11 cellular contexts compared by ENCODE assay signal in the genomic region with DNA sequence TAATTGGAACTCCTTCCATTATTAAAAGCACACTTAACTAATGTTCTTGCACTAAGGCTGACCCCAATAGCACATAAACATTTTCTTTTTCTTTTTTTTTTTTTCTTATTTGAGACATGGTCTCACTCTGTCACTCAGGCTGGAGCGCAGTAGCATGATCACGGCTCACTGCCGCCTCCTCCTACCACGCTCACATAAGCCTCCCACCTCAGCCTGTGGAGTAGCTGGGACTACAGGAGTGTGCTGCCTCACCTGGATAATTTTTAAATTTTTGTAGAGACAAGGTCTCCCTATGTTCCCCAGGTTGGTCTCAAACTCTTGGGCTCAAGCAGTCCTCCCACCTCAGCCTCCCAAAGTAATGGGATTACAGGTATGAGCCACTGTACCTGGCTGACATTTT. TPM values are rescaled to one million over a fixed set of nuclear protein-coding genes. Genes with fewer than 3 reads are reported as not detected.
DNase-seq lines count a peak whose midpoint lies in the region; ATAC-seq, FAIRE-seq and TF ChIP-seq lines count a peak whose summit lies in the region.
"Had no signal": no experiment of that assay in that cellular context is flagged by ENCODE, and none has a peak within 500 bp of the region (broad histone marks: within the 10 kb centered on the region; RNA-seq: fewer than 3 reads in every experiment).

No MANE protein-coding gene starts in this region.

- H4K8ac ChIP-seq in H1 (ENCODE audit: extremely low read depth, insufficient read depth, low read length) (no peak overlapping the region), neuronal stem cell (ENCODE audit: low read depth, low read length) (no peak overlapping the region)

- H3K18ac ChIP-seq in H1 (ENCODE audit: extremely low read depth, low read length), result no peak overlapping the region
- no peak overlapping the region for H3K18ac ChIP-seq in neuronal stem cell (ENCODE audit: low read length)

- TF ChIP-seq CTCF in MM.1S (IDR thresholded peaks at IDR 0.05; ENCODE audit: low read length), result no peak
- TF ChIP-seq CTCF in H1 (IDR thresholded peaks at IDR 0.05; ENCODE audit: control extremely low read depth in 1 of 3, insufficient read depth in 1 of 3, low read depth in 1 of 3, low read length in 3 of 3), result no peak
- no peak for TF ChIP-seq CTCF in omental fat pad (IDR thresholded peaks at IDR 0.05)

- H2AFZ ChIP-seq in MM.1S (ENCODE audit: low read length) (no peak overlapping the region), H1 (ENCODE audit: low read length) (no peak overlapping the region), neuronal stem cell (ENCODE audit: low read length) (peak overlapping the region; percentile 97)

- no peaks in the 10 kb centered on the region for H3K36me3 ChIP-seq in CD8-positive, alpha-beta memory T cell (ENCODE audit: insufficient read depth, low read length)
- H3K36me3 ChIP-seq in MM.1S (replicated peaks; ENCODE audit: insufficient read depth, low read length) (no peaks in the 10 kb centered on the region), H1 (ENCODE audit: control insufficient read depth in 2 of 4, insufficient read depth in 4 of 4, low read length in 3 of 4) (no peaks in the 10 kb centered on the region), neuronal stem cell (replicated peaks in 1 of 2; ENCODE audit: control insufficient read depth in 2 of 2, insufficient read depth in 2 of 2, low read length in 2 of 2) (no peaks in the 10 kb centered on the region)

- peak overlapping the region; percentile 89 for H3K4me2 ChIP-seq in MM.1S (ENCODE audit: low read depth, low read length)
- H3K4me2 ChIP-seq in H1 (ENCODE audit: insufficient read depth in 1 of 2, low read depth in 2 of 2, low read length in 2 of 2), result peak overlapping the region; percentile 77 to 92; a peak in 2 of 4 replicates
- H3K4me2 ChIP-seq in neuronal stem cell (ENCODE audit: insufficient read depth, low read length, poor library complexity, severe bottlenecking), result no peak overlapping the region

- H3F3A ChIP-seq in MM.1S (ENCODE audit: insufficient read depth, low read length), result peaks cover 39% of the 10 kb centered on the region

- H3K36me3 Mint-ChIP-seq in CD8-positive, alpha-beta memory T cell, result peaks cover 0 to 20% (median 1%) of the 10 kb centered on the region in 3 donors
- H3K36me3 Mint-ChIP-seq: mesothelial cell of epicardium had no signal

- no peaks in the 10 kb centered on the region for H3K9me3 Mint-ChIP-seq in CD8-positive, alpha-beta memory T cell
- H3K9me3 Mint-ChIP-seq: mesothelial cell of epicardium had no signal

- ATAC-seq in omental fat pad (ENCODE audit: low FRiP score) (no peak), GM21515 (IDR thresholded peaks at IDR 0.05; ENCODE audit: unreplicated experiment) (no peak)

- H2AK5ac ChIP-seq in H1 (ENCODE audit: low read depth, low read length) (no peak overlapping the region), neuronal stem cell (ENCODE audit: low read depth, low read length) (no peak overlapping the region)

- no peak overlapping the region for H3K14ac ChIP-seq in H1 (ENCODE audit: insufficient read length)
- H3K14ac ChIP-seq in neuronal stem cell (ENCODE audit: low read length), result no peak overlapping the region

- CTCF ChIA-PET in CD8-positive, alpha-beta memory T cell (lab: Charles Lee), result interaction anchor here (2.8 kb wide), 1 partner anchor 48 kb away, joined by 15 read pairs; no protein-coding TSS in a partner anchor
- CTCF ChIA-PET in H1 (lab: Charles Lee; ENCODE audit: partially characterized antibody), result interaction anchor here (0.8 to 3.1 kb wide), 8 partner anchors 8 to 71 kb away, joined by 3 to 10 read pairs (median 4); no protein-coding TSS in a partner anchor

- H3K9me3 ChIP-seq in CD8-positive, alpha-beta memory T cell (ENCODE audit: low read length), result no peaks in the 10 kb centered on the region
- H3K9me3 ChIP-seq in MM.1S (replicated peaks; ENCODE audit: insufficient read depth, low read length) (no peaks in the 10 kb centered on the region), H1 (ENCODE audit: insufficient read depth in 2 of 2, low read depth in 1 of 2, low read length in 1 of 2) (no peaks in the 10 kb centered on the region), neuronal stem cell (replicated peaks in 1 of 2; ENCODE audit: control insufficient read depth in 2 of 2, insufficient read depth in 1 of 2, low read depth in 1 of 2, low read length in 2 of 2) (no peaks in the 10 kb centered on the region)

- no peaks in the 10 kb centered on the region for H4K20me1 ChIP-seq in MM.1S (ENCODE audit: insufficient read depth, low read length)
- peaks cover 0 to 4% of the 10 kb centered on the region in 2 experiments for H4K20me1 ChIP-seq in H1 (replicated peaks in 1 of 2; ENCODE audit: control insufficient read depth in 1 of 2, insufficient read depth in 2 of 2, low read length in 2 of 2)

- no peak overlapping the region for H4K5ac ChIP-seq in H1 (ENCODE audit: insufficient read length, low read depth, low read length)

- peak overlapping the region in 6 of 7 donors; percentile 55 to 95 (median 88) for H3K4me3 Mint-ChIP-seq in CD8-positive, alpha-beta memory T cell

- H3K27ac ChIP-seq in CD8-positive, alpha-beta memory T cell (ENCODE audit: low read depth, low read length), result no peak overlapping the region
- no peak overlapping the region for H3K27ac ChIP-seq in MM.1S (ENCODE audit: low read length)
- no peak overlapping the region for H3K27ac ChIP-seq in H1 (ENCODE audit: low read depth, low read length)
- H3K27ac ChIP-seq in neuronal stem cell (replicated peaks; ENCODE audit: low read length), result no peak overlapping the region

- H3K9ac ChIP-seq in MM.1S (ENCODE audit: low read length) (peak overlapping the region; percentile 50; the same call in 1 of the 2 replicates), H1 (replicated peaks in 1 of 4; ENCODE audit: extremely low read depth in 1 of 4, low read depth in 3 of 4, low read length in 3 of 4) (no peak overlapping the region), neuronal stem cell (ENCODE audit: low read depth, low read length, poor library complexity) (no peak overlapping the region)

- H4K91ac ChIP-seq in H1 (replicated peaks; ENCODE audit: insufficient read length, low read length), result no peak overlapping the region
- no peak overlapping the region for H4K91ac ChIP-seq in neuronal stem cell (ENCODE audit: low read depth, low read length, poor library complexity)

- H3K79me1 ChIP-seq in H1 (ENCODE audit: low read depth, low read length) (peaks cover 5% of the 10 kb centered on the region; the same call in 1 of the 2 replicates), neuronal stem cell (ENCODE audit: low read depth, low read length) (peaks cover 1% of the 10 kb centered on the region)

- no peak overlapping the region for H2BK5ac ChIP-seq in H1 (ENCODE audit: low read depth, low read length)
- H2BK5ac ChIP-seq in neuronal stem cell (ENCODE audit: low read length), result no peak overlapping the region

- H3K4ac ChIP-seq in H1 (replicated peaks; ENCODE audit: insufficient read length, low read depth, low read length) (no peak overlapping the region), neuronal stem cell (ENCODE audit: low read length) (no peak overlapping the region)

- H2BK15ac ChIP-seq in H1 (ENCODE audit: low read length), result 0 out of 2 replicates have a peak overlapping the region, but pooled peaks have one; percentile 37
- no peak overlapping the region for H2BK15ac ChIP-seq in neuronal stem cell (ENCODE audit: low read length)

- H3K4me3 ChIP-seq in CD8-positive, alpha-beta memory T cell (ENCODE audit: low read length), result no peak overlapping the region
- H3K4me3 ChIP-seq in MM.1S (ENCODE audit: low read length) (0 out of 2 replicates have a peak overlapping the region, but pooled peaks have one; percentile 72), H1 (ENCODE audit: extremely low read depth in 1 of 4, insufficient read depth in 2 of 4, low read depth in 3 of 4, low read length in 4 of 4) (peak overlapping the region in 1 of 4 experiments; percentile 98; a peak in 3 of 8 replicates), neuronal stem cell (ENCODE audit: low read length in 2 of 2) (no peak overlapping the region)

- H3K27ac Mint-ChIP-seq in CD8-positive, alpha-beta memory T cell, result peak overlapping the region in 3 of 8 donors; percentile 71 to 94 (median 79)

- no peak for FAIRE-seq in H1 (lab: Jason Lieb, UNC)

- peaks cover 0 to 2% of the 10 kb centered on the region in 2 donors for H3K27me3 Mint-ChIP-seq in CD8-positive, alpha-beta memory T cell

- TF ChIP-seq POLR2A in H1 (IDR thresholded peaks at IDR 0.05; ENCODE audit: control extremely low read depth in 1 of 2, low read depth in 2 of 2, low read length in 2 of 2), result no peak

- H3K27me3 ChIP-seq in CD8-positive, alpha-beta memory T cell (ENCODE audit: insufficient read depth, low read length, poor library complexity, severe bottlenecking), result no peaks in the 10 kb centered on the region
- no peaks in the 10 kb centered on the region for H3K27me3 ChIP-seq in MM.1S (replicated peaks; ENCODE audit: insufficient read depth, low read length)
- no peaks in the 10 kb centered on the region for H3K27me3 ChIP-seq in H1 (replicated peaks in 1 of 4; ENCODE audit: control insufficient read depth in 3 of 4, extremely low read depth in 1 of 4, insufficient read depth in 3 of 4, low read length in 3 of 4)
- H3K27me3 ChIP-seq in neuronal stem cell (ENCODE audit: control insufficient read depth in 3 of 3, insufficient read depth in 3 of 3, low read depth in 1 of 3, low read length in 3 of 3), result no peaks in the 10 kb centered on the region

- peaks cover 11% of the 10 kb centered on the region for H3K23me2 ChIP-seq in H1 (ENCODE audit: low read depth, low read length)

- H2BK120ac ChIP-seq in H1 (replicated peaks; ENCODE audit: low read depth, low read length) (no peak overlapping the region), neuronal stem cell (ENCODE audit: low read depth, low read length) (no peak overlapping the region)

- TF ChIP-seq RAD21 in H1 (IDR thresholded peaks at IDR 0.05 in 1 of 2, conservative IDR thresholded peaks at IDR 0.05 in 1 of 2; ENCODE audit: low read depth in 2 of 2, low read length in 2 of 2), result no peak

- H2BK12ac ChIP-seq in H1 (ENCODE audit: low read depth, low read length) (no peak overlapping the region), neuronal stem cell (ENCODE audit: low read length) (no peak overlapping the region)

- POLR2A ChIA-PET in CD8-positive, alpha-beta memory T cell (lab: Charles Lee), result interaction anchor here (0.7 to 1.2 kb wide), 3 partner anchors 21 to 156 kb away, joined by 4 to 10 read pairs (median 4); no protein-coding TSS in a partner anchor
- POLR2A ChIA-PET in H1 (lab: Charles Lee; ENCODE audit: partially characterized antibody), result interaction anchor here (0.8 to 1.5 kb wide), 4 partner anchors 8 to 28 kb away, joined by 3 to 5 read pairs (median 4); no protein-coding TSS in a partner anchor

- H3K79me2 ChIP-seq in MM.1S (ENCODE audit: low read length), result peaks cover 31% of the 10 kb centered on the region
- H3K79me2 ChIP-seq in H1 (ENCODE audit: control insufficient read depth in 1 of 2, insufficient read depth in 2 of 2, low read length in 2 of 2), result peaks cover 10 to 31% of the 10 kb centered on the region in 2 experiments; a peak in 3 of 4 replicates

- H3K4me1 ChIP-seq in CD8-positive, alpha-beta memory T cell (ENCODE audit: insufficient read depth, low read length), result peaks cover 43% of the 10 kb centered on the region
- H3K4me1 ChIP-seq in MM.1S (ENCODE audit: low read length) (peaks cover 31% of the 10 kb centered on the region), H1 (replicated peaks in 1 of 4; ENCODE audit: control insufficient read depth in 3 of 4, insufficient read depth in 4 of 4, low read length in 3 of 4) (peaks cover 5 to 14% (median 7%) of the 10 kb centered on the region in 4 experiments; a peak in 6 of 7 replicates), neuronal stem cell (ENCODE audit: control insufficient read depth in 2 of 2, insufficient read depth in 1 of 2, low read depth in 1 of 2, low read length in 2 of 2) (peaks cover 9 to 16% of the 10 kb centered on the region in 2 donors)

- no peak for TF ChIP-seq EP300 in H1 (IDR thresholded peaks at IDR 0.05; ENCODE audit: borderline replicate concordance in 1 of 2, low read depth in 2 of 2, low read length in 2 of 2)

- H3K23ac ChIP-seq in H1 (ENCODE audit: insufficient read length) (no peak overlapping the region), neuronal stem cell (ENCODE audit: low read depth, low read length, poor library complexity) (no peak overlapping the region)

- WGBS in H1 (ENCODE audit: extremely low coverage in 1 of 2, insufficient coverage in 1 of 2, insufficient read length in 1 of 2, insufficient replicate concordance in 2 of 2, low coverage in 1 of 2, low lambda C conversion rate in 2 of 2, missing lambda C conversion rate in 1 of 2), 2 experiments, result 94% methylated on average over 4 of the region's 4 CpGs; no CpG with 5 or more reads in 1 of the 2 experiments
- WGBS in neuronal stem cell (ENCODE audit: extremely low coverage in 2 of 2, insufficient read length in 2 of 2, insufficient replicate concordance in 1 of 2), 2 donors, result no CpG with 5 or more reads among the region's 4 CpGs

- no peak overlapping the region for H2BK20ac ChIP-seq in H1 (ENCODE audit: low read length)

- H3K56ac ChIP-seq in H1 (replicated peaks; ENCODE audit: insufficient read length, low read depth, low read length), result no peak overlapping the region

- peaks cover 55 to 66% (median 63%) of the 10 kb centered on the region in 3 donors for H3K4me1 Mint-ChIP-seq in CD8-positive, alpha-beta memory T cell

- DNase-seq in CD8-positive, alpha-beta memory T cell, result no peak
- DNase-seq in MM.1S (no peak), H1 (ENCODE audit: low read depth in 1 of 2, low spot score in 2 of 2) (no peak), neuronal stem cell (ENCODE audit: low spot score) (no peak), omental fat pad (ENCODE audit: low spot score) (no peak)
- DNase-seq in stimulated activated CD4-positive, alpha-beta T cell treated with anti-CD3 and anti-CD28 coated beads, Interleukin-15, amount 100 ng/mL, for 24 hours, result no peak
- DNase-seq: activated CD4-positive, CD25-positive, alpha-beta regulatory T cell; activated CD8-positive, alpha-beta memory T cell treated with anti-CD3 and anti-CD28 coated beads, Interleukin-2, amount 50 U/mL, for 4 hours; stimulated activated CD4-positive, alpha-beta T cell treated with anti-CD3 and anti-CD28 coated beads, Interleukin-2, amount 100 ng/mL, for 24 hours had no signal

- no peaks in the 10 kb centered on the region for H3K9me2 ChIP-seq in MM.1S (replicated peaks; ENCODE audit: insufficient read depth, low read length)

RNA-seq across cellular contexts. Expression of a gene that starts 1.2 kb away (rescaled TPM):
- total RNA-seq in CD8-positive, alpha-beta memory T cell, result 10 to 100 TPM; 11.5 to 11.9 TPM
- polyA plus RNA-seq in CD8-positive, alpha-beta memory T cell, result 27.7 TPM
- total RNA-seq in H1 (2021; fragmentation: NEBNext Ultra II Directional; extraction: Animal tissue kit (Norgen Biotek cat#: 25700)), result 36.5 and 39.6 TPM in 2 replicates
- 7.3 and 13.5 TPM in 2 replicates for polyA plus RNA-seq in H1 (2011; rRNA removed)
- polyA plus RNA-seq in H1 (2011; cell fraction: cytosol; rRNA removed), result 11.6 TPM
- 9.3 TPM for polyA plus RNA-seq in H1 (2011; cell fraction: nucleus; rRNA removed)
- 9.3 to 17.5 TPM (median 12.0 TPM) in 4 replicates for polyA plus RNA-seq in H1 (2012, experiment 1 of 2)
- polyA plus RNA-seq in H1 (2012, experiment 2 of 2), result 2.8 TPM
- polyA plus RNA-seq in H1 (2013, experiment 1 of 2), result 19.5 TPM
- 17.9 TPM for polyA plus RNA-seq in H1 (2013, experiment 2 of 2)
- 54.1 and 54.5 TPM in 2 replicates for polyA minus RNA-seq in H1 (2011; rRNA and poly(A)+ RNA removed)
- 27.1 TPM for polyA minus RNA-seq in H1 (2011; cell fraction: cytosol; rRNA and poly(A)+ RNA removed)
- 36.1 TPM for polyA minus RNA-seq in H1 (2011; cell fraction: nucleus; rRNA and poly(A)+ RNA removed)
- polyA plus RNA-seq in neuronal stem cell (2013, experiment 1 of 2), result 27.1 TPM
- 28.1 TPM for polyA plus RNA-seq in neuronal stem cell (2013, experiment 2 of 2)
- 10 to 100 TPM; 22.9 to 50.0 (median 31.0) TPM for total RNA-seq in omental fat pad

RNA-seq across cellular contexts. Expression of a gene that starts 51.4 kb away (rescaled TPM):
- 100 to 1,000 TPM; 440 to 450 TPM for total RNA-seq in CD8-positive, alpha-beta memory T cell
- polyA plus RNA-seq in CD8-positive, alpha-beta memory T cell, result 164 TPM
- 386 and 401 TPM in 2 replicates for total RNA-seq in H1 (2021; fragmentation: NEBNext Ultra II Directional; extraction: Animal tissue kit (Norgen Biotek cat#: 25700))
- polyA plus RNA-seq in H1 (2011; rRNA removed), result 419 and 597 TPM in 2 replicates
- 510 TPM for polyA plus RNA-seq in H1 (2011; cell fraction: cytosol; rRNA removed)
- polyA plus RNA-seq in H1 (2011; cell fraction: nucleus; rRNA removed), result 402 TPM
- polyA plus RNA-seq in H1 (2012, experiment 1 of 2), result 394 to 508 TPM (median 469 TPM) in 4 replicates
- polyA plus RNA-seq in H1 (2012, experiment 2 of 2), result 401 TPM
- 170 TPM for polyA plus RNA-seq in H1 (2013, experiment 1 of 2)
- 179 TPM for polyA plus RNA-seq in H1 (2013, experiment 2 of 2)
- polyA minus RNA-seq in H1 (2011; rRNA and poly(A)+ RNA removed), result 690 and 757 TPM in 2 replicates
- polyA minus RNA-seq in H1 (2011; cell fraction: cytosol; rRNA and poly(A)+ RNA removed), result 130 TPM
- 90.2 TPM for polyA minus RNA-seq in H1 (2011; cell fraction: nucleus; rRNA and poly(A)+ RNA removed)
- polyA plus RNA-seq in neuronal stem cell (2013, experiment 1 of 2), result 110 TPM
- polyA plus RNA-seq in neuronal stem cell (2013, experiment 2 of 2), result 105 TPM
- 100 to 1,000 TPM in 2 of 4 donors, 10 to 100 TPM in 2; 86.9 to 139 (median 111) TPM for total RNA-seq in omental fat pad
